Comparison of ENCODE assay signal across 9 cellular contexts in genomic region chr17:32755045-32755805, GRCh38.
DNase-seq lines count a peak whose midpoint lies in the region; ATAC-seq, FAIRE-seq and TF ChIP-seq lines count a peak whose summit lies in the region.
"Had no signal": no experiment of that assay in that cellular context is flagged by ENCODE, and none has a peak within 500 bp of the region (broad histone marks: within the 10 kb centered on the region; RNA-seq: fewer than 3 reads in every experiment).

No MANE protein-coding gene starts in this region.

- DNase-seq in CD1c-positive myeloid dendritic cell (ENCODE audit: extremely low spot score) (peak; percentile 77), HEK293T (ENCODE audit: extremely low spot score) (peak; percentile 24), NCI-H774 (lab: John Stamatoyannopoulos, UW) (peak; percentile 62), bronchial epithelial cell (ENCODE audit: low read depth) (peak; percentile 68), kidney glomerular epithelial cell (lab: John Stamatoyannopoulos, UW) (peak; percentile 81), thyroid gland (no peak)

- 77 to 82% methylated on average over 7 of the region's 7 CpGs for WGBS in thyroid gland, 2 donors

- CTCF ChIA-PET in HEK293T (lab: Yijun Ruan, JAX), result interaction anchor here (0.9 to 1.2 kb wide), 4 partner anchors 10 to 301 kb away, joined by 3 to 6 read pairs (median 4); no protein-coding TSS in a partner anchor

- no peak for FAIRE-seq in bronchial epithelial cell (lab: Jason Lieb, UNC)

- H3K4me1 ChIP-seq in thyroid gland, result no peaks in the 10 kb centered on the region

- no peak for ATAC-seq in GM21528 (IDR thresholded peaks at IDR 0.05; ENCODE audit: low FRiP score, unreplicated experiment)
- ATAC-seq in HG03442 (IDR thresholded peaks at IDR 0.05; ENCODE audit: unreplicated experiment), result no peak

- TF ChIP-seq POLR2A in thyroid gland (IDR thresholded peaks at IDR 0.05), result no peak

- H3K4me3 ChIP-seq in bronchial epithelial cell (ENCODE audit: low read depth, low read length), result no peak overlapping the region
- no peak overlapping the region for H3K4me3 ChIP-seq in thyroid gland (replicated peaks in 1 of 3)

- H3K27me3 ChIP-seq in bronchial epithelial cell (ENCODE audit: control insufficient read depth, insufficient read depth, low read length), result no peaks in the 10 kb centered on the region
- H3K27me3 ChIP-seq in thyroid gland, result no peaks in the 10 kb centered on the region

- H3K27ac ChIP-seq in thyroid gland, result no peak overlapping the region
- H3K27ac ChIP-seq: HL-60 had no signal

- TF ChIP-seq CTCF in bronchial epithelial cell (IDR thresholded peaks at IDR 0.05; ENCODE audit: insufficient read depth, low read length, severe bottlenecking), result peak; percentile 33
- peak in 4 of 6 experiments; percentile 16 to 66 (median 54) for TF ChIP-seq CTCF in thyroid gland (IDR thresholded peaks at IDR 0.05)

- POLR2A ChIA-PET in HEK293T (lab: Yijun Ruan, JAX), result no interaction called here

- intact Hi-C loops in thyroid gland (cut with DNase I), result no loop called here

- H3K9me3 ChIP-seq in thyroid gland, result no peaks in the 10 kb centered on the region

- H3K36me3 ChIP-seq in bronchial epithelial cell (ENCODE audit: control insufficient read depth, insufficient read depth, low read length), result no peaks in the 10 kb centered on the region
- H3K36me3 ChIP-seq in thyroid gland, result peaks cover 0 to 3% of the 10 kb centered on the region in 2 donors

TF ChIP-seq in HEK293T, 16 proteins besides CTCF, POLR2A, EP300 and RAD21:
- TF ChIP-seq FOXA1 (IDR thresholded peaks at IDR 0.05), result no peak
- no peak for TF ChIP-seq BHLHE40 (IDR thresholded peaks at IDR 0.05; ENCODE audit: borderline replicate concordance)
- no peak for TF ChIP-seq LEF1 (IDR thresholded peaks at IDR 0.05; ENCODE audit: borderline replicate concordance)
- no peak for TF ChIP-seq SP1 (IDR thresholded peaks at IDR 0.05)
- TF ChIP-seq NFRKB (IDR thresholded peaks at IDR 0.05), result no peak

Comparison
In these comparisons a context has a peak if more than half of its experiments do, and no peak if none do; other contexts are left out.
1. DNase-seq: peak in CD1c-positive myeloid dendritic cell (single experiment), HEK293T (single experiment), NCI-H774 (single experiment), bronchial epithelial cell (single experiment) and kidney glomerular epithelial cell (single experiment); none in thyroid gland (0 of 2).